Comparison of ENCODE assay signal across 8 cellular contexts in genomic region chr1:180881806-180882509, GRCh38. TPM values are rescaled to one million over a fixed set of nuclear protein-coding genes. Genes with fewer than 3 reads are reported as not detected.
A peak's percentile ranks its signal among the peaks of the same experiment; 100 is the strongest.
DNase-seq lines count a peak whose midpoint lies in the region; ATAC-seq, FAIRE-seq and TF ChIP-seq lines count a peak whose summit lies in the region.

No MANE protein-coding gene starts in this region.

- no peaks in the 10 kb centered on the region for H3K9me3 Mint-ChIP-seq in CD4-positive, alpha-beta T cell

- no peak overlapping the region for H3K4me3 ChIP-seq in fibroblast of mammary gland (ENCODE audit: control insufficient read depth, low read depth, low read length)
- no peak overlapping the region for H3K4me3 ChIP-seq in ovary

- H3K27me3 Mint-ChIP-seq in CD4-positive, alpha-beta T cell, result no peaks in the 10 kb centered on the region

- ATAC-seq in SK-N-SH treated with all-trans-retinoic acid at 6 μM for 48 hours, result peak; percentile 91
- no peak for ATAC-seq in CD4-positive, alpha-beta T cell (ENCODE audit: poor library complexity)

- intact Hi-C loops in ovary (cut with DNase I), result loop anchor here (5.0 to 10.0 kb wide), 3 partner anchors 260 to 285 kb away; no protein-coding TSS in a partner anchor
- intact Hi-C loops in CD4-positive, alpha-beta T cell (cut with DNase I, micrococcal nuclease), result loop anchor here (1.0 to 10.0 kb wide), 5 partner anchors 260 to 543 kb away; no protein-coding TSS in a partner anchor

- H3K27ac ChIP-seq in C4-2B (no peak overlapping the region), ovary (no peak overlapping the region)
- no peak overlapping the region for H3K27ac ChIP-seq in CD4-positive, alpha-beta T cell (ENCODE audit: low read depth, low read length)

- H3K4me3 Mint-ChIP-seq in CD4-positive, alpha-beta T cell, result no peak overlapping the region

- H3K9me3 ChIP-seq in ovary, result no peaks in the 10 kb centered on the region
- no peaks in the 10 kb centered on the region for H3K9me3 ChIP-seq in CD4-positive, alpha-beta T cell (ENCODE audit: control insufficient read depth, low read length)

- H3K4me1 ChIP-seq in ovary (ENCODE audit: insufficient read depth), result no peaks in the 10 kb centered on the region

- TF ChIP-seq CTCF in C4-2B (conservative IDR thresholded peaks at IDR 0.05) (peak; percentile 69), fibroblast of mammary gland (conservative IDR thresholded peaks at IDR 0.05; ENCODE audit: control insufficient read depth, insufficient read depth, low read depth, low read length) (peak; percentile 53), ovary (IDR thresholded peaks at IDR 0.05) (peak in 2 of 3 donors; percentile 64 to 69)
- no peak for TF ChIP-seq CTCF in CD4-positive, alpha-beta T cell (IDR thresholded peaks at IDR 0.05)

- DNase-seq in GM19239 (ENCODE audit: insufficient read length, low spot score) (peak; percentile 37), NCI-H1092 treated with DMSO at 0.1 percent for 48 hours (lab: John Stamatoyannopoulos, UW) (peak; percentile 82), fibroblast of mammary gland (ENCODE audit: low read depth) (peak; percentile 64), ovary (no peak)
- DNase-seq in CD4-positive, alpha-beta T cell, result no peak
- DNase-seq in activated CD4-positive, CD25-positive, alpha-beta regulatory T cell treated with anti-CD3 and anti-CD28 coated beads, Interleukin-2, amount 50 U/mL, for 72 hours, result no peak

- peaks cover 42% of the 10 kb centered on the region for H3K36me3 Mint-ChIP-seq in CD4-positive, alpha-beta T cell (ENCODE audit: low read depth)

- no peaks in the 10 kb centered on the region for H3K27me3 ChIP-seq in ovary
- no peaks in the 10 kb centered on the region for H3K27me3 ChIP-seq in CD4-positive, alpha-beta T cell (ENCODE audit: control insufficient read depth, insufficient read depth, low read length)

- no peak for TF ChIP-seq POLR2A in ovary (IDR thresholded peaks at IDR 0.05)

- no peaks in the 10 kb centered on the region for H3K4me1 Mint-ChIP-seq in CD4-positive, alpha-beta T cell (ENCODE audit: low read depth)

- 43 to 57% (median 49%) methylated on average over 6 of the region's 6 CpGs for WGBS in ovary, 3 donors

- CTCF ChIA-PET in CD4-positive, alpha-beta T cell (lab: Charles Lee), result interaction anchor here (0.6 kb wide), 1 partner anchor 295 kb away, joined by 3 read pairs; no protein-coding TSS in a partner anchor

- POLR2A ChIA-PET in CD4-positive, alpha-beta T cell (lab: Charles Lee), result interaction anchor here (0.6 to 0.7 kb wide), 3 partner anchors 260 to 380 kb away, joined by 3 to 4 read pairs (median 3); no protein-coding TSS in a partner anchor

- no peak for TF ChIP-seq EP300 in ovary (IDR thresholded peaks at IDR 0.05)

- no peaks in the 10 kb centered on the region for H3K36me3 ChIP-seq in ovary

- H3K27ac Mint-ChIP-seq in CD4-positive, alpha-beta T cell, result no peak overlapping the region

- FAIRE-seq in GM19239 (lab: Jason Lieb, UNC), result peak; percentile 95

TF ChIP-seq in SK-N-SH treated with all-trans-retinoic acid at 6 μM for 48 hours, 23 proteins besides CTCF, POLR2A, EP300 and RAD21:
- no peak for TF ChIP-seq TCF4 (CRISPR knock-in tag; IDR thresholded peaks at IDR 0.05; ENCODE audit: borderline replicate concordance)
- TF ChIP-seq ZFP3 (CRISPR knock-in tag; IDR thresholded peaks at IDR 0.05), result no peak
- TF ChIP-seq PATZ1 (CRISPR knock-in tag; IDR thresholded peaks at IDR 0.05; ENCODE audit: borderline replicate concordance), result no peak
- TF ChIP-seq ISL1 (CRISPR knock-in tag; IDR thresholded peaks at IDR 0.05), result no peak
- no peak for TF ChIP-seq ESRRG (CRISPR knock-in tag; IDR thresholded peaks at IDR 0.05)
- no peak for TF ChIP-seq GLIS3 (CRISPR knock-in tag; IDR thresholded peaks at IDR 0.05)
- TF ChIP-seq ARNTL (CRISPR knock-in tag; IDR thresholded peaks at IDR 0.05; ENCODE audit: borderline replicate concordance, low read depth), result no peak
- no peak for TF ChIP-seq ZFP30 (CRISPR knock-in tag; IDR thresholded peaks at IDR 0.05)
- no peak for TF ChIP-seq OSR1 (CRISPR knock-in tag; IDR thresholded peaks at IDR 0.05)
- TF ChIP-seq CREB5 (CRISPR knock-in tag; IDR thresholded peaks at IDR 0.05; ENCODE audit: low read depth), result no peak
- no peak for TF ChIP-seq BACH2 (CRISPR knock-in tag; IDR thresholded peaks at IDR 0.05; ENCODE audit: borderline replicate concordance)

RNA-seq across cellular contexts. Expression of gene KIAA1614, which starts 30.7 kb away (rescaled TPM):
- 10 to 100 TPM in 4 of 7 donors, 1 to 10 TPM in 3; 2.4 to 15.1 (median 11.4) TPM for total RNA-seq in ovary
- 10 to 100 TPM in 1 of 2 donors, 1 to 10 TPM in 1; 1.1 to 10.5 TPM for polyA plus RNA-seq in ovary
- under 1 TPM; 0.14 to 0.20 TPM for total RNA-seq in CD4-positive, alpha-beta T cell

Comparison
In these comparisons a context has a peak if more than half of its experiments do, and no peak if none do; other contexts are left out.
1. DNase-seq: peak in GM19239 (single experiment), NCI-H1092 treated with DMSO at 0.1 percent for 48 hours (single experiment) and fibroblast of mammary gland (single experiment); none in ovary (0 of 5), CD4-positive, alpha-beta T cell (0 of 10) and activated CD4-positive, CD25-positive, alpha-beta regulatory T cell treated with anti-CD3 and anti-CD28 coated beads, Interleukin-2, amount 50 U/mL, for 72 hours (single experiment).